ENCODE assay signal across 8 cellular contexts in genomic region chr12:48157016-48157888, GRCh38. TPM values are rescaled to one million over a fixed set of nuclear protein-coding genes. Genes with fewer than 3 reads are reported as not detected.
DNase-seq lines count a peak whose midpoint lies in the region; ATAC-seq lines count a peak whose summit lies in the region.

ASB8 (minus strand) TSS chr12:48157515; CDS start chr12:48153496, 4,019 bp downstream.

- H3K4me3 ChIP-seq in HUES48 (ENCODE audit: low read depth, low read length) (peak within 1 kb of the TSS; percentile 97), NT2/D1 (ENCODE audit: insufficient read length, low read depth) (peak within 1 kb of the TSS; percentile 94), endocrine pancreas (ENCODE audit: control insufficient read depth, insufficient read depth, low read length) (peak within 1 kb of the TSS; percentile 66), mesenchymal stem cell (ENCODE audit: insufficient read depth in 1 of 2, low read depth in 1 of 2, low read length in 2 of 2) (peak within 1 kb of the TSS; percentile 99 to 100)

- peak within 1 kb of the TSS; percentile 93 for H3K27ac Mint-ChIP-seq in activated CD8-positive, alpha-beta memory T cell treated with anti-CD3 and anti-CD28 coated beads, Interleukin-2, amount 10 ng/mL, durations not matched to agents 7 days and 5 days

- H3K4me1 Mint-ChIP-seq in activated CD8-positive, alpha-beta memory T cell treated with anti-CD3 and anti-CD28 coated beads, Interleukin-2, amount 10 ng/mL, durations not matched to agents 7 days and 5 days, result peaks cover 37% of the 10 kb centered on the region

- H3K9me3 Mint-ChIP-seq in activated CD8-positive, alpha-beta memory T cell treated with anti-CD3 and anti-CD28 coated beads, Interleukin-2, amount 10 ng/mL, durations not matched to agents 7 days and 5 days (ENCODE audit: low read depth), result no peaks in the 10 kb centered on the region

- peak within 1 kb of the TSS; percentile 66 for H2AK5ac ChIP-seq in mesenchymal stem cell (ENCODE audit: low read length, severe bottlenecking)

- peak within 1 kb of the TSS; percentile 79 to 97 for H3K4ac ChIP-seq in mesenchymal stem cell (ENCODE audit: low read depth in 1 of 2, low read length in 2 of 2)

- peak within 1 kb of the TSS; percentile 95 for H3K4me3 Mint-ChIP-seq in activated CD8-positive, alpha-beta memory T cell treated with anti-CD3 and anti-CD28 coated beads, Interleukin-2, amount 10 ng/mL, durations not matched to agents 7 days and 5 days

- peaks cover 14% of the 10 kb centered on the region for H3K36me3 Mint-ChIP-seq in activated CD8-positive, alpha-beta memory T cell treated with anti-CD3 and anti-CD28 coated beads, Interleukin-2, amount 10 ng/mL, durations not matched to agents 7 days and 5 days

- no peaks in the 10 kb centered on the region for H3K36me3 ChIP-seq in HUES48 (ENCODE audit: control insufficient read depth, insufficient read depth, low read length)
- peaks cover 2% of the 10 kb centered on the region for H3K36me3 ChIP-seq in NT2/D1 (ENCODE audit: insufficient read depth, insufficient read length, low read length)
- H3K36me3 ChIP-seq in endocrine pancreas (ENCODE audit: control insufficient read depth, insufficient read depth, low read length), result no peaks in the 10 kb centered on the region
- peaks cover 2 to 15% of the 10 kb centered on the region in 2 experiments for H3K36me3 ChIP-seq in mesenchymal stem cell (ENCODE audit: control insufficient read depth in 1 of 2, insufficient read depth in 2 of 2, low read depth in 1 of 2, low read length in 2 of 2)

- DNase-seq in D341Med (ENCODE audit: low spot score) (peak; percentile 97), NT2/D1 (ENCODE audit: low read depth, low spot score) (peak; percentile 99), mesenchymal stem cell (peak; percentile 98)
- peak; percentile 100 for DNase-seq in activated CD8-positive, alpha-beta memory T cell treated with anti-CD3 and anti-CD28 coated beads, Interleukin-2, amount 10 ng/mL, durations not matched to agents 7 days and 5 days
- DNase-seq in stimulated activated CD8-positive, alpha-beta memory T cell treated with anti-CD3 and anti-CD28 coated beads, Interleukin-12 subunit alpha, Interleukin-12 subunit beta, amount 100 ng/mL, for 4 hours (ENCODE audit: low read depth), result peak; percentile 99

- H3K27ac ChIP-seq in HUES48 (ENCODE audit: low read depth, low read length), result peak within 1 kb of the TSS; percentile 72
- peak within 1 kb of the TSS; percentile 54 for H3K27ac ChIP-seq in mesenchymal stem cell (ENCODE audit: low read length, poor library complexity, severe bottlenecking)

- H4K8ac ChIP-seq in mesenchymal stem cell (ENCODE audit: low read length), result peak within 1 kb of the TSS; percentile 99

- H3K9me3 ChIP-seq in HUES48 (ENCODE audit: control insufficient read depth, insufficient read depth, low read length), result no peaks in the 10 kb centered on the region
- H3K9me3 ChIP-seq in NT2/D1 (ENCODE audit: insufficient read depth, low read length), result no peaks in the 10 kb centered on the region
- H3K9me3 ChIP-seq in endocrine pancreas (ENCODE audit: control insufficient read depth, low read length), result no peaks in the 10 kb centered on the region
- H3K9me3 ChIP-seq in mesenchymal stem cell (ENCODE audit: control insufficient read depth, low read length), result no peaks in the 10 kb centered on the region

- H2BK5ac ChIP-seq in mesenchymal stem cell (ENCODE audit: low read depth, low read length, poor library complexity, severe bottlenecking), result peak within 1 kb of the TSS; percentile 66

- H2BK12ac ChIP-seq in mesenchymal stem cell (ENCODE audit: low read length in 2 of 2), result no peak within 1 kb of the TSS

- H2BK120ac ChIP-seq in mesenchymal stem cell (ENCODE audit: low read depth, low read length), result peak within 1 kb of the TSS; percentile 61

- H3K4me2 ChIP-seq in mesenchymal stem cell (ENCODE audit: low read length, poor library complexity, severe bottlenecking), result peak within 1 kb of the TSS; percentile 95

- ATAC-seq in GM21390 (IDR thresholded peaks at IDR 0.05; ENCODE audit: unreplicated experiment), result peak; percentile 84
- peak; percentile 98 for ATAC-seq in activated CD8-positive, alpha-beta memory T cell treated with anti-CD3 and anti-CD28 coated beads, Interleukin-2, amount 10 ng/mL, durations not matched to agents 7 days and 5 days

- H4K91ac ChIP-seq in mesenchymal stem cell (ENCODE audit: low read length), result peak within 1 kb of the TSS; percentile 92

- no peak within 1 kb of the TSS for H3K9ac ChIP-seq in HUES48 (ENCODE audit: low read depth, low read length)
- peak within 1 kb of the TSS; percentile 83 for H3K9ac ChIP-seq in NT2/D1 (ENCODE audit: insufficient read length, low read depth)
- H3K9ac ChIP-seq in endocrine pancreas (ENCODE audit: control insufficient read depth, insufficient read depth, low read length), result peak within 1 kb of the TSS; percentile 97
- peak within 1 kb of the TSS; percentile 94 for H3K9ac ChIP-seq in mesenchymal stem cell (ENCODE audit: low read length)

- H2AFZ ChIP-seq in mesenchymal stem cell (ENCODE audit: low read depth, low read length), result peak within 1 kb of the TSS; percentile 85

- H3K27me3 Mint-ChIP-seq in activated CD8-positive, alpha-beta memory T cell treated with anti-CD3 and anti-CD28 coated beads, Interleukin-2, amount 10 ng/mL, durations not matched to agents 7 days and 5 days, result no peaks in the 10 kb centered on the region

- peak within 1 kb of the TSS; percentile 80 for H2BK15ac ChIP-seq in mesenchymal stem cell (ENCODE audit: low read depth, poor library complexity, severe bottlenecking)

- peak within 1 kb of the TSS; percentile 79 to 98 for H3K18ac ChIP-seq in mesenchymal stem cell (ENCODE audit: low read depth in 1 of 2, low read length in 2 of 2)

- H3K4me1 ChIP-seq in HUES48 (ENCODE audit: control insufficient read depth, insufficient read depth, low read length) (peaks cover 9% of the 10 kb centered on the region; the same call in 1 of the 2 replicates), NT2/D1 (ENCODE audit: insufficient read depth, insufficient read length) (peaks cover 3% of the 10 kb centered on the region), endocrine pancreas (ENCODE audit: control insufficient read depth, insufficient read depth, low read length) (no peaks in the 10 kb centered on the region), mesenchymal stem cell (ENCODE audit: control insufficient read depth, insufficient read depth, low read depth, low read length) (peaks cover 4% of the 10 kb centered on the region)

- peak within 1 kb of the TSS in 1 of 2 experiments; percentile 50 for H3K23ac ChIP-seq in mesenchymal stem cell (ENCODE audit: low read length in 2 of 2)

- H3K79me1 ChIP-seq in mesenchymal stem cell (replicated peaks; ENCODE audit: low read length, poor library complexity, severe bottlenecking), result peaks cover 6% of the 10 kb centered on the region

- no peaks in the 10 kb centered on the region for H3K27me3 ChIP-seq in HUES48 (ENCODE audit: control insufficient read depth, insufficient read depth, low read length)
- H3K27me3 ChIP-seq in NT2/D1 (ENCODE audit: insufficient read depth, insufficient read length), result no peaks in the 10 kb centered on the region
- H3K27me3 ChIP-seq in endocrine pancreas (ENCODE audit: control insufficient read depth, insufficient read depth, low read length), result peaks cover 2% of the 10 kb centered on the region
- peaks cover 0 to 13% of the 10 kb centered on the region in 2 experiments for H3K27me3 ChIP-seq in mesenchymal stem cell (ENCODE audit: control insufficient read depth in 1 of 2, insufficient read depth in 1 of 2, low read length in 2 of 2)

- peak within 1 kb of the TSS in 1 of 2 experiments; percentile 70 for H3K14ac ChIP-seq in mesenchymal stem cell (ENCODE audit: low read length in 2 of 2)

- CTCF ChIA-PET in activated CD8-positive, alpha-beta memory T cell treated with anti-CD3 and anti-CD28 coated beads, Interleukin-2, amount 10 ng/mL, durations not matched to agents 7 days and 5 days (lab: Charles Lee), result interaction anchor here (0.7 to 1.9 kb wide), 26 partner anchors 9 to 414 kb away, joined by 3 to 13 read pairs (median 3); partner anchors contain the start of genes PFKM, SENP1 and TMEM106C

- WGBS in mesenchymal stem cell, result under 1% methylated on average over 55 of the region's 56 CpGs

RNA-seq across cellular contexts. Expression of gene ASB8, which starts in this region (rescaled TPM):
- total RNA-seq in activated CD8-positive, alpha-beta memory T cell treated with anti-CD3 and anti-CD28 coated beads, Interleukin-2, amount 10 ng/mL, durations not matched to agents 7 days and 5 days, result 10 to 100 TPM; 40.2 to 43.1 TPM
- polyA plus RNA-seq in mesenchymal stem cell (2013, experiment 1 of 2), result 15.2 TPM
- polyA plus RNA-seq in mesenchymal stem cell (2013, experiment 2 of 2), result 16.5 TPM

Comparison
In these comparisons a context has a peak if more than half of its experiments do, and no peak if none do; other contexts are left out.
1. Peak in every context shown above with its lines: DNase-seq, ATAC-seq, H3K4me3 ChIP-seq and H3K27ac ChIP-seq.